Comparison of ENCODE assay signal across 9 cellular contexts in the genomic region with DNA sequence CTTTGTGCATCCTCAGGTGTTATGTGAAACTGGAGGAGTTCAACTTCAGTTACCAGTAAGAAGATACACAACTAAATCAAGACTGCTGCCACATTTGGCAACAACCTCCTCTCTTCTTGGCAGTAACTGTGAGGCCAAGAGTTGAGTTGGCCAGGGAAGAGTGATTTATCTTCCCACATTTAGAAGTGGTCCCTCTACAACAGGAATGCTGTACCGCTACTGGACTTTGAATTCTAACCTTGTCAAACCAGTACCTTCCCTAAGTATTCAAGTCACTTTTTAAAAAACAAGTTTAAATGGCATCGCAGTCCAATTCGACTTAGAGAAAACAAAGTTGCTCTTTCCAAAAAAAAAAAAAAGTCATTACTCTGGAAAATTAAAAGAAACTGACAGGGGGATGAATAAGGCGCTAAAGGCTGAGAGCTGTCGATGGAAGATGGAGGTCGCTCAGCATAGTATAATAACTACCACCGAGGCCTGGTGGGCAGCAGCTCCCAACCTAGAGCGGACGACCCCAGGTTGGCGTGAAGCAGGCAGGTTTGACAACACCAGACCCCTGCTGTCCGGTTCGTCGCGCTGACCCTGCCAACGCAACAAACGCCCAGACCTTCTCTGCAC. TPM values are rescaled to one million over a fixed set of nuclear protein-coding genes. Genes with fewer than 3 reads are reported as not detected.
A peak's percentile ranks its signal among the peaks of the same experiment; 100 is the strongest.
DNase-seq lines count a peak whose midpoint lies in the region; ATAC-seq, FAIRE-seq and TF ChIP-seq lines count a peak whose summit lies in the region.
"Had no signal": no experiment of that assay in that cellular context is flagged by ENCODE, and none has a peak within 500 bp of the region (broad histone marks: within the 10 kb centered on the region; RNA-seq: fewer than 3 reads in every experiment).

No MANE protein-coding gene starts in this region.

- H3K4me2 ChIP-seq in HepG2 (ENCODE audit: low read depth, low read length): peak overlapping the region; percentile 86

- intact Hi-C loops in HepG2 (cut with micrococcal nuclease; ENCODE audit: unreplicated experiment): loop anchor here (1.0 to 2.0 kb wide), 4 partner anchors 9 to 77 kb away; no protein-coding TSS in a partner anchor

- DNase-seq in activated gamma-delta T cell treated with Interleukin-2 at 50 U/mL for 16 hours (peak; percentile 5), activated gamma-delta T cell (lab: John Stamatoyannopoulos, UW) (no peak), NCI-H2171 (lab: John Stamatoyannopoulos, UW) (peak; percentile 2), cerebellum (ENCODE audit: low spot score) (peak; percentile 28), HepG2 (ENCODE audit: low spot score) (peak; percentile 49), suprapubic skin (ENCODE audit: low spot score in 2 of 2) (peak in 1 of 2 donors; percentile 71)

- H3K27ac ChIP-seq in HepG2 (ENCODE audit: extremely low read length, insufficient read depth, low read length) (peak overlapping the region; percentile 94), suprapubic skin (peak overlapping the region; percentile 89)

- TF ChIP-seq POLR2A in HepG2 (IDR thresholded peaks at IDR 0.05; ENCODE audit: insufficient read depth in 1 of 2, low read depth in 2 of 2, low read length in 2 of 2): no peak; a peak in 1 of 4 replicates
- no peak for TF ChIP-seq POLR2A in suprapubic skin (IDR thresholded peaks at IDR 0.05)

- H3K4me1 ChIP-seq in HepG2 (ENCODE audit: insufficient read depth, low read length): peaks cover 70% of the 10 kb centered on the region
- peaks cover 69% of the 10 kb centered on the region for H3K4me1 ChIP-seq in suprapubic skin

- peak; percentile 62 for ATAC-seq in HepG2
- ATAC-seq in HG02642 (IDR thresholded peaks at IDR 0.05; ENCODE audit: poor library complexity, unreplicated experiment): no peak
- no peak for ATAC-seq in GM19455 (IDR thresholded peaks at IDR 0.05; ENCODE audit: unreplicated experiment)

- H2AFZ ChIP-seq in HepG2 (ENCODE audit: low read length): no peak overlapping the region

- H3K79me2 ChIP-seq in HepG2 (ENCODE audit: insufficient read depth, low read length): peaks cover 90% of the 10 kb centered on the region

- in situ Hi-C loops in HepG2 (cut with HindIII; ENCODE audit: extremely low pct_ligation_motif_present, low pct_unique_long_range_greater_than_20kb): loop anchor here (5.0 kb wide), 1 partner anchor 66 kb away; no protein-coding TSS in a partner anchor

- no peaks in the 10 kb centered on the region; a peak in 1 of 5 replicates for H3K27me3 ChIP-seq in HepG2 (ENCODE audit: control insufficient read depth in 1 of 2, insufficient read depth in 2 of 2, low read length in 2 of 2)
- no peaks in the 10 kb centered on the region for H3K27me3 ChIP-seq in suprapubic skin

- no TSS peak for BruUV-seq in HepG2 (replicated peaks; lab: Mats Ljungman, UMichigan)

- no peak for FAIRE-seq in HepG2 (lab: Jason Lieb, UNC)
- FAIRE-seq: islet of Langerhans had no signal

- H3K36me3 ChIP-seq in HepG2 (replicated peaks in 1 of 2; ENCODE audit: control insufficient read depth in 1 of 2, insufficient read depth in 2 of 2, low read length in 2 of 2) (no peaks in the 10 kb centered on the region), suprapubic skin (no peaks in the 10 kb centered on the region)

- POLR2A ChIA-PET in HepG2 (lab: Yijun Ruan, JAX): interaction anchor here (0.7 to 4.0 kb wide), 8 partner anchors 8 to 111 kb away, joined by 3 to 35 read pairs (median 6); no protein-coding TSS in a partner anchor

- CTCF ChIA-PET in HepG2 (lab: Yijun Ruan, JAX; ENCODE audit: low intra/inter-chr PET ratio, low total read pairs): no interaction called here

- peak overlapping the region; percentile 92 for H3K9ac ChIP-seq in HepG2 (ENCODE audit: insufficient read depth, low read depth, low read length)

- no peaks in the 10 kb centered on the region for H3K9me3 ChIP-seq in HepG2 (ENCODE audit: low read length)
- no peaks in the 10 kb centered on the region for H3K9me3 ChIP-seq in suprapubic skin

- peak overlapping the region; percentile 92 to 95 (median 93) for H3K4me3 ChIP-seq in HepG2 (replicated peaks in 1 of 3; ENCODE audit: insufficient read depth in 1 of 3, low read depth in 2 of 3, low read length in 3 of 3)
- H3K4me3 ChIP-seq in suprapubic skin: peak overlapping the region; percentile 64

- no peak for TF ChIP-seq CTCF in HepG2 (CRISPR knock-in tag; IDR thresholded peaks at IDR 0.05)
- TF ChIP-seq CTCF in suprapubic skin (IDR thresholded peaks at IDR 0.05): no peak

- no peak for TF ChIP-seq RAD21 in HepG2 (CRISPR knock-in tag; IDR thresholded peaks at IDR 0.05)

- 1% methylated on average over 16 of the region's 16 CpGs for WGBS in HepG2 (ENCODE audit: low lambda C conversion rate)
- 2% methylated on average over 10 of the region's 16 CpGs for WGBS in suprapubic skin

- peaks cover 42% of the 10 kb centered on the region for H4K20me1 ChIP-seq in HepG2 (ENCODE audit: insufficient read depth, low read length)

- TF ChIP-seq EP300 in HepG2 (IDR thresholded peaks at IDR 0.05; ENCODE audit: low read depth in 2 of 2, low read length in 2 of 2) (no peak; a peak in 1 of 4 replicates), HepG2 (CRISPR knock-in tag; IDR thresholded peaks at IDR 0.05; ENCODE audit: borderline replicate concordance) (no peak), suprapubic skin (IDR thresholded peaks at IDR 0.05) (no peak)

TF ChIP-seq in HepG2, 621 proteins besides CTCF, POLR2A, EP300 and RAD21 (continues in another document):
- TF ChIP-seq TRAFD1 (CRISPR knock-in tag; IDR thresholded peaks at IDR 0.05; ENCODE audit: borderline replicate concordance) (0 out of 2 replicates have a peak, but pooled peaks have one; percentile 18), SP2 (CRISPR knock-in tag; IDR thresholded peaks at IDR 0.05) (0 out of 2 replicates have a peak, but pooled peaks have one; percentile 33), ARNTL (CRISPR knock-in tag; IDR thresholded peaks at IDR 0.05) (0 out of 2 replicates have a peak, but pooled peaks have one; percentile 49), NFYC (CRISPR knock-in tag; IDR thresholded peaks at IDR 0.05) (no peak)

RNA-seq across cellular contexts. Expression of gene MAP4K3, which starts 1.0 kb away (rescaled TPM):
- 137 TPM for total RNA-seq in cerebellum
- total RNA-seq in HepG2 (2016; rRNA removed; fragmentation: Illumina TruSeq; extraction: Trizol): 45.9 and 49.6 TPM in 2 replicates
- 9.3 and 11.7 TPM in 2 replicates for total RNA-seq in HepG2 (2016; cell fraction: cytosol; rRNA removed; fragmentation: Illumina TruSeq; extraction: Trizol; ENCODE audit: low read depth)
- 46.7 and 48.9 TPM in 2 replicates for total RNA-seq in HepG2 (2016; cell fraction: insoluble cytoplasmic fraction; rRNA removed; fragmentation: Illumina TruSeq; extraction: Trizol)
- 17.7 and 20.9 TPM in 2 replicates for total RNA-seq in HepG2 (2016; cell fraction: membrane; rRNA removed; fragmentation: Illumina TruSeq; extraction: Trizol)
- 85.1 and 105 TPM in 2 replicates for total RNA-seq in HepG2 (2016; cell fraction: nucleus; rRNA removed; fragmentation: Illumina TruSeq; extraction: Trizol)
- 38.9 and 53.2 TPM in 2 replicates for polyA plus RNA-seq in HepG2 (2011; rRNA removed)
- 15.2 and 25.2 TPM in 2 replicates for polyA plus RNA-seq in HepG2 (2011; cell fraction: cytosol; rRNA removed)
- polyA plus RNA-seq in HepG2 (2011; cell fraction: nucleus; rRNA removed): 42.0 and 43.8 TPM in 2 replicates
- 42.7 and 67.4 TPM in 2 replicates for polyA plus RNA-seq in HepG2 (2012)
- 3.1 and 3.5 TPM in 2 replicates for polyA plus RNA-seq in HepG2 (2016; cell fraction: cytosol; fragmentation: Illumina TruSeq; extraction: Trizol; ENCODE audit: low read depth)
- polyA plus RNA-seq in HepG2 (2016; cell fraction: insoluble cytoplasmic fraction; fragmentation: Illumina TruSeq; extraction: Trizol; ENCODE audit: low read depth): 44.4 and 45.5 TPM in 2 replicates
- polyA plus RNA-seq in HepG2 (2016; cell fraction: membrane; fragmentation: Illumina TruSeq; extraction: Trizol; ENCODE audit: low read depth): 8.1 and 8.9 TPM in 2 replicates
- 91.5 and 93.7 TPM in 2 replicates for polyA plus RNA-seq in HepG2 (2016; cell fraction: nucleus; fragmentation: Illumina TruSeq; extraction: Trizol; ENCODE audit: insufficient read depth, low read depth)
- polyA minus RNA-seq in HepG2 (2011; rRNA and poly(A)+ RNA removed; ENCODE audit: low replicate concordance): 4.5 and 18.5 TPM in 2 replicates
- polyA minus RNA-seq in HepG2 (2011; cell fraction: cytosol; rRNA and poly(A)+ RNA removed): 40.5 and 40.9 TPM in 2 replicates
- 370 and 413 TPM in 2 replicates for polyA minus RNA-seq in HepG2 (2011; cell fraction: nucleus; rRNA and poly(A)+ RNA removed)
- 10 to 100 TPM; 26.3 to 59.9 (median 37.8) TPM for total RNA-seq in suprapubic skin
